In the genomic region with DNA sequence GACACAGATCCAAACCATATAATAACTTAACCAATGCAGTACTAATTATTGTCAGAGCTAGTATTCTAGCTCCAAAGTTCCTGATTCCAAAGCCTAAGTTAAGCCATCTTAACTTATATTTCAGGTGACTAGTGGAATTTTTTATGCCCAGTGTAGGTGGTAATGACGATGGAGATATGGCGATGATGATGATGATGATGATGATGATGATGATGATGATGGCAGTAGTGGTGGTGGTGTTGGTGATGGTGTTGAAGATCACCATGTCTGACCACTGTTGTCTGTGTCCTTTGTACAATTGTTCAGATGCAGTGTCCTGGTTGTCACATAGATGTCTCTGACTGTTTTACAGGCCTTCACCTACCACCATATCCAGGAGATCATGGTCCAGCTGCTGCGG, we compare ENCODE assay signal across 29 cellular contexts.
"Had no signal": no experiment of that assay in that cellular context is flagged by ENCODE, and none has a peak within 500 bp of the region (broad histone marks: within the 10 kb centered on the region; RNA-seq: fewer than 3 reads in every experiment).

No MANE protein-coding gene starts in this region.

- FAIRE-seq: urothelium cell line had no signal

- H3K36me3 Mint-ChIP-seq: type B pancreatic cell had no signal

- H3K4me3 ChIP-seq: stomach, suprapubic skin, testis, thoracic aorta, thyroid gland, tibial artery, tibial nerve, transverse colon, upper lobe of left lung, upper lobe of right lung, uterus, vagina had no signal

- H3K27ac Mint-ChIP-seq: stimulated activated effector memory CD8-positive, alpha-beta T cell treated with anti-CD3 and anti-CD28 coated beads, Interleukin-12 subunit alpha, Interleukin-12 subunit beta, amount 100 ng/mL, for 72 hours; stimulated activated naive CD8-positive, alpha-beta T cell treated with anti-CD3 and anti-CD28 coated beads, Interleukin-15, Interleukin-2, amounts not matched to agents 100 ng/mL and 50 ng/mL, for 24 hours; type B pancreatic cell had no signal

- ATAC-seq: stimulated activated effector memory CD8-positive, alpha-beta T cell treated with anti-CD3 and anti-CD28 coated beads, Interleukin-12 subunit alpha, Interleukin-12 subunit beta, amount 100 ng/mL, for 72 hours; stimulated activated memory B cell treated with anti-CD40 and anti-IgM and Interleukin-4, amounts not matched to agents 10 μg/mL and 1 μg/mL and 100 μg/mL, for 72 hours; stimulated activated naive B cell treated with anti-CD40 and anti-IgM and Interleukin-4, amounts not matched to agents 10 μg/mL and 1 μg/mL and 100 μg/mL, for 72 hours; stimulated activated naive CD8-positive, alpha-beta T cell treated with anti-CD3 and anti-CD28 coated beads, Interleukin-15, amount 100 ng/mL, for 72 hours; stimulated activated naive CD8-positive, alpha-beta T cell treated with anti-CD3 and anti-CD28 coated beads, Interleukin-15, Interleukin-2, amounts not matched to agents 100 U/mL and 50 U/mL, for 24 hours; upper lobe of right lung had no signal

- H3K27ac ChIP-seq: stomach, suprapubic skin, testis, thoracic aorta, thyroid gland, tibial artery, tibial nerve, transverse colon, upper lobe of left lung, upper lobe of right lung, uterus, vagina had no signal

- H3K9me3 ChIP-seq: stomach, suprapubic skin, testis, thoracic aorta, thyroid gland, tibial artery, tibial nerve, transverse colon, upper lobe of left lung, upper lobe of right lung, uterus, vagina had no signal

- H3K4me3 Mint-ChIP-seq: stimulated activated effector memory CD8-positive, alpha-beta T cell treated with anti-CD3 and anti-CD28 coated beads, Interleukin-12 subunit alpha, Interleukin-12 subunit beta, amount 100 ng/mL, for 72 hours; stimulated activated memory B cell treated with anti-CD40 and anti-IgM and Interleukin-4, amounts not matched to agents 10 μg/mL and 1 μg/mL and 100 μg/mL, for 72 hours; stimulated activated naive B cell treated with anti-CD40 and anti-IgM and Interleukin-4, amounts not matched to agents 10 μg/mL and 1 μg/mL and 100 μg/mL, for 72 hours; stimulated activated naive CD8-positive, alpha-beta T cell treated with anti-CD3 and anti-CD28 coated beads, Interleukin-15, amount 100 ng/mL, for 72 hours; stimulated activated naive CD8-positive, alpha-beta T cell treated with anti-CD3 and anti-CD28 coated beads, Interleukin-15, Interleukin-2, amounts not matched to agents 100 ng/mL and 50 ng/mL, for 24 hours; type B pancreatic cell had no signal

- H3K9me3 Mint-ChIP-seq: stimulated activated effector memory CD8-positive, alpha-beta T cell treated with anti-CD3 and anti-CD28 coated beads, Interleukin-12 subunit alpha, Interleukin-12 subunit beta, amount 100 ng/mL, for 72 hours; stimulated activated memory B cell treated with anti-CD40 and anti-IgM and Interleukin-4, amounts not matched to agents 10 μg/mL and 1 μg/mL and 100 μg/mL, for 72 hours; stimulated activated naive B cell treated with anti-CD40 and anti-IgM and Interleukin-4, amounts not matched to agents 10 μg/mL and 1 μg/mL and 100 μg/mL, for 72 hours; stimulated activated naive CD8-positive, alpha-beta T cell treated with anti-CD3 and anti-CD28 coated beads, Interleukin-15, amount 100 ng/mL, for 72 hours; stimulated activated naive CD8-positive, alpha-beta T cell treated with anti-CD3 and anti-CD28 coated beads, Interleukin-15, Interleukin-2, amounts not matched to agents 100 ng/mL and 50 ng/mL, for 24 hours; type B pancreatic cell had no signal

- H3K27me3 Mint-ChIP-seq: stimulated activated memory B cell treated with anti-CD40 and anti-IgM and Interleukin-4, amounts not matched to agents 10 μg/mL and 1 μg/mL and 100 μg/mL, for 72 hours; stimulated activated naive B cell treated with anti-CD40 and anti-IgM and Interleukin-4, amounts not matched to agents 10 μg/mL and 1 μg/mL and 100 μg/mL, for 72 hours; stimulated activated naive CD8-positive, alpha-beta T cell treated with anti-CD3 and anti-CD28 coated beads, Interleukin-15, amount 100 ng/mL, for 72 hours; stimulated activated naive CD8-positive, alpha-beta T cell treated with anti-CD3 and anti-CD28 coated beads, Interleukin-15, Interleukin-2, amounts not matched to agents 100 ng/mL and 50 ng/mL, for 24 hours had no signal

- DNase-seq: stimulated activated CD4-positive, alpha-beta T cell treated with anti-CD3 and anti-CD28 coated beads, Interleukin-2, amount 100 ng/mL, for 48 hours; stimulated activated CD4-positive, alpha-beta T cell treated with anti-CD3 and anti-CD28 coated beads, Interleukin-4, amount 100 ng/mL, for 1 hour; stimulated activated CD4-positive, alpha-beta T cell treated with anti-CD3 and anti-CD28 coated beads, Interleukin-4, amount 100 ng/mL, for 24 hours; stimulated activated CD4-positive, alpha-beta T cell treated with anti-CD3 and anti-CD28 coated beads, Interleukin-4, amount 100 ng/mL, for 4 hours; stimulated activated CD8-positive, alpha-beta memory T cell treated with anti-CD3 and anti-CD28 coated beads, Interleukin-4, amount 100 ng/mL, for 48 hours; stimulated activated naive B cell treated with anti-CD40 and anti-IgM and Interleukin-4, amounts not matched to agents 10 μg/mL and 1 μg/mL and 100 μg/mL, for 72 hours; stimulated activated naive CD4-positive, alpha-beta T cell; stimulated activated naive CD4-positive, alpha-beta T cell treated with Interleukin-2 at 50 U/mL for 16 hours; stimulated activated naive CD8-positive, alpha-beta T cell treated with anti-CD3 and anti-CD28 coated beads, Interleukin-15, amount 100 ng/mL, for 72 hours; stimulated activated naive CD8-positive, alpha-beta T cell treated with anti-CD3 and anti-CD28 coated beads, Interleukin-15, Interleukin-2, amounts not matched to agents 100 U/mL and 50 U/mL, for 24 hours; stomach; substantia nigra; testis; thyroid gland; tibial artery; transverse colon; trophoblast cell; upper lobe of left lung; upper lobe of right lung; uterus had no signal

- H3K4me1 ChIP-seq: stomach, suprapubic skin, testis, thyroid gland, tibial artery, transverse colon, upper lobe of left lung, upper lobe of right lung, uterus, vagina had no signal

- H3K36me3 ChIP-seq: suprapubic skin, thoracic aorta, thyroid gland, tibial artery, tibial nerve, transverse colon, upper lobe of left lung, upper lobe of right lung, uterus, vagina had no signal

- H3K27me3 ChIP-seq: stomach, suprapubic skin, testis, thyroid gland, tibial artery, tibial nerve, transverse colon, upper lobe of left lung, upper lobe of right lung, uterus, vagina had no signal
